In the genomic region with DNA sequence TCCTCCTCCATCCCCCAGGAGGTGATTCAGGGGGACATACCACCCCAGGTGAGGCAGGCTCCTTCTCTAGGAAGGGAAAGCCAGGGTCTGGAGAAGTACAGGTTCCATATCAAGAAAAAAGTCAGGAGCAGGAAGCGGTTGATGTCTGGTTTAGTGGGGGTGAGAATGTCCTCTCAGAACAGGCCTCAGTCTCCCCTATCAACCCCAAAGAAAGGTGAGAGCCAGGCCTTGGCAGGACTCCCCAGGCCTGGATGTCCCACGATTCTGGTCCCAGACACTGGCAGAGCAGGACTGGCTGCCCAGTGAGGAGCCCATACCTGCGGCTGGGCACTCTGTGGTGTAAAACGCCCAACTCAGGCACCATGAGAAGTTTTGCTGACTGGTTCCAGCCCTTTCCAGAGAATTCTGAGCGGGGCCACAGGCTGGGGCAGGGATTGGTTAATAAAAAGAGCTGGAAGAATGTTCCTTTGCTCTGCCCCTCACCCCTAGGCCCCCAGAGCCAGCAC, we compare ENCODE assay signal across 1 cellular context.
TF ChIP-seq lines count a peak whose summit lies in the region.

No MANE protein-coding gene starts in this region.

TF ChIP-seq in H1, 55 proteins besides CTCF, POLR2A, EP300 and RAD21:
- TF ChIP-seq JUN (IDR thresholded peaks at IDR 0.05; ENCODE audit: low read depth, low read length) (no peak), TEAD4 (IDR thresholded peaks at IDR 0.05; ENCODE audit: low read depth, low read length) (no peak), NRF1 (IDR thresholded peaks at IDR 0.05; ENCODE audit: low read depth, low read length) (no peak), RFX5 (IDR thresholded peaks at IDR 0.05; ENCODE audit: borderline replicate concordance, low read depth, low read length) (no peak), PHF8 (conservative IDR thresholded peaks at IDR 0.05; ENCODE audit: low read depth, low read length) (no peak), TBP (IDR thresholded peaks at IDR 0.05; ENCODE audit: low read depth, low read length) (no peak), CBX5 (IDR thresholded peaks at IDR 0.05; ENCODE audit: low read depth, low read length) (no peak), SIN3A (conservative IDR thresholded peaks at IDR 0.05 in 1 of 2, IDR thresholded peaks at IDR 0.05 in 1 of 2; ENCODE audit: low read depth in 1 of 2, low read length in 2 of 2) (no peak), KDM5A (IDR thresholded peaks at IDR 0.05; ENCODE audit: low read length) (no peak), SIRT6 (IDR thresholded peaks at IDR 0.05; ENCODE audit: low read length) (no peak), KDM1A (IDR thresholded peaks at IDR 0.05; ENCODE audit: borderline replicate concordance, low read length) (no peak), CREB1 (IDR thresholded peaks at IDR 0.05) (no peak), FOSL1 (IDR thresholded peaks at IDR 0.05; ENCODE audit: insufficient read depth, low read depth, low read length) (no peak), BACH1 (IDR thresholded peaks at IDR 0.05; ENCODE audit: low read length) (no peak), SIX5 (IDR thresholded peaks at IDR 0.05; ENCODE audit: low read depth, low read length) (no peak), CEBPB (IDR thresholded peaks at IDR 0.05; ENCODE audit: low read depth, low read length) (no peak), GTF2F1 (IDR thresholded peaks at IDR 0.05; ENCODE audit: borderline replicate concordance, low read depth, low read length) (no peak), ZNF274 (IDR thresholded peaks at IDR 0.05; ENCODE audit: borderline replicate concordance, extremely low read depth, low read length) (no peak), CTBP2 (IDR thresholded peaks at IDR 0.05; ENCODE audit: borderline replicate concordance, insufficient read depth, insufficient read length, low read length) (no peak)
- TF ChIP-seq, protein P1, sequence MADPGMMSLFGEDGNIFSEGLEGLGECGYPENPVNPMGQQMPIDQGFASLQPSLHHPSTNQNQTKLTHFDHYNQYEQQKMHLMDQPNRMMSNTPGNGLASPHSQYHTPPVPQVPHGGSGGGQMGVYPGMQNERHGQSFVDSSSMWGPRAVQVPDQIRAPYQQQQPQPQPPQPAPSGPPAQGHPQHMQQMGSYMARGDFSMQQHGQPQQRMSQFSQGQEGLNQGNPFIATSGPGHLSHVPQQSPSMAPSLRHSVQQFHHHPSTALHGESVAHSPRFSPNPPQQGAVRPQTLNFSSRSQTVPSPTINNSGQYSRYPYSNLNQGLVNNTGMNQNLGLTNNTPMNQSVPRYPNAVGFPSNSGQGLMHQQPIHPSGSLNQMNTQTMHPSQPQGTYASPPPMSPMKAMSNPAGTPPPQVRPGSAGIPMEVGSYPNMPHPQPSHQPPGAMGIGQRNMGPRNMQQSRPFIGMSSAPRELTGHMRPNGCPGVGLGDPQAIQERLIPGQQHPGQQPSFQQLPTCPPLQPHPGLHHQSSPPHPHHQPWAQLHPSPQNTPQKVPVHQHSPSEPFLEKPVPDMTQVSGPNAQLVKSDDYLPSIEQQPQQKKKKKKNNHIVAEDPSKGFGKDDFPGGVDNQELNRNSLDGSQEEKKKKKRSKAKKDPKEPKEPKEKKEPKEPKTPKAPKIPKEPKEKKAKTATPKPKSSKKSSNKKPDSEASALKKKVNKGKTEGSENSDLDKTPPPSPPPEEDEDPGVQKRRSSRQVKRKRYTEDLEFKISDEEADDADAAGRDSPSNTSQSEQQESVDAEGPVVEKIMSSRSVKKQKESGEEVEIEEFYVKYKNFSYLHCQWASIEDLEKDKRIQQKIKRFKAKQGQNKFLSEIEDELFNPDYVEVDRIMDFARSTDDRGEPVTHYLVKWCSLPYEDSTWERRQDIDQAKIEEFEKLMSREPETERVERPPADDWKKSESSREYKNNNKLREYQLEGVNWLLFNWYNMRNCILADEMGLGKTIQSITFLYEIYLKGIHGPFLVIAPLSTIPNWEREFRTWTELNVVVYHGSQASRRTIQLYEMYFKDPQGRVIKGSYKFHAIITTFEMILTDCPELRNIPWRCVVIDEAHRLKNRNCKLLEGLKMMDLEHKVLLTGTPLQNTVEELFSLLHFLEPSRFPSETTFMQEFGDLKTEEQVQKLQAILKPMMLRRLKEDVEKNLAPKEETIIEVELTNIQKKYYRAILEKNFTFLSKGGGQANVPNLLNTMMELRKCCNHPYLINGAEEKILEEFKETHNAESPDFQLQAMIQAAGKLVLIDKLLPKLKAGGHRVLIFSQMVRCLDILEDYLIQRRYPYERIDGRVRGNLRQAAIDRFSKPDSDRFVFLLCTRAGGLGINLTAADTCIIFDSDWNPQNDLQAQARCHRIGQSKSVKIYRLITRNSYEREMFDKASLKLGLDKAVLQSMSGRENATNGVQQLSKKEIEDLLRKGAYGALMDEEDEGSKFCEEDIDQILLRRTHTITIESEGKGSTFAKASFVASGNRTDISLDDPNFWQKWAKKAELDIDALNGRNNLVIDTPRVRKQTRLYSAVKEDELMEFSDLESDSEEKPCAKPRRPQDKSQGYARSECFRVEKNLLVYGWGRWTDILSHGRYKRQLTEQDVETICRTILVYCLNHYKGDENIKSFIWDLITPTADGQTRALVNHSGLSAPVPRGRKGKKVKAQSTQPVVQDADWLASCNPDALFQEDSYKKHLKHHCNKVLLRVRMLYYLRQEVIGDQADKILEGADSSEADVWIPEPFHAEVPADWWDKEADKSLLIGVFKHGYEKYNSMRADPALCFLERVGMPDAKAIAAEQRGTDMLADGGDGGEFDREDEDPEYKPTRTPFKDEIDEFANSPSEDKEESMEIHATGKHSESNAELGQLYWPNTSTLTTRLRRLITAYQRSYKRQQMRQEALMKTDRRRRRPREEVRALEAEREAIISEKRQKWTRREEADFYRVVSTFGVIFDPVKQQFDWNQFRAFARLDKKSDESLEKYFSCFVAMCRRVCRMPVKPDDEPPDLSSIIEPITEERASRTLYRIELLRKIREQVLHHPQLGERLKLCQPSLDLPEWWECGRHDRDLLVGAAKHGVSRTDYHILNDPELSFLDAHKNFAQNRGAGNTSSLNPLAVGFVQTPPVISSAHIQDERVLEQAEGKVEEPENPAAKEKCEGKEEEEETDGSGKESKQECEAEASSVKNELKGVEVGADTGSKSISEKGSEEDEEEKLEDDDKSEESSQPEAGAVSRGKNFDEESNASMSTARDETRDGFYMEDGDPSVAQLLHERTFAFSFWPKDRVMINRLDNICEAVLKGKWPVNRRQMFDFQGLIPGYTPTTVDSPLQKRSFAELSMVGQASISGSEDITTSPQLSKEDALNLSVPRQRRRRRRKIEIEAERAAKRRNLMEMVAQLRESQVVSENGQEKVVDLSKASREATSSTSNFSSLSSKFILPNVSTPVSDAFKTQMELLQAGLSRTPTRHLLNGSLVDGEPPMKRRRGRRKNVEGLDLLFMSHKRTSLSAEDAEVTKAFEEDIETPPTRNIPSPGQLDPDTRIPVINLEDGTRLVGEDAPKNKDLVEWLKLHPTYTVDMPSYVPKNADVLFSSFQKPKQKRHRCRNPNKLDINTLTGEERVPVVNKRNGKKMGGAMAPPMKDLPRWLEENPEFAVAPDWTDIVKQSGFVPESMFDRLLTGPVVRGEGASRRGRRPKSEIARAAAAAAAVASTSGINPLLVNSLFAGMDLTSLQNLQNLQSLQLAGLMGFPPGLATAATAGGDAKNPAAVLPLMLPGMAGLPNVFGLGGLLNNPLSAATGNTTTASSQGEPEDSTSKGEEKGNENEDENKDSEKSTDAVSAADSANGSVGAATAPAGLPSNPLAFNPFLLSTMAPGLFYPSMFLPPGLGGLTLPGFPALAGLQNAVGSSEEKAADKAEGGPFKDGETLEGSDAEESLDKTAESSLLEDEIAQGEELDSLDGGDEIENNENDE (IDR thresholded peaks at IDR 0.05; ENCODE audit: insufficient replicate concordance, low read length): no peak
